In genomic region chr5:143093452-143094086, GRCh38 we compare ENCODE assay signal across 14 cellular contexts.
DNase-seq lines count a peak whose midpoint lies in the region; ATAC-seq and TF ChIP-seq lines count a peak whose summit lies in the region.
"Had no signal": no experiment of that assay in that cellular context is flagged by ENCODE, and none has a peak within 500 bp of the region (broad histone marks: within the 10 kb centered on the region; RNA-seq: fewer than 3 reads in every experiment).

No MANE protein-coding gene starts in this region.

- H3K9me3 ChIP-seq in iPS-18a (ENCODE audit: control insufficient read depth, low read depth, low read length) = no peaks in the 10 kb centered on the region
- H3K9me3 ChIP-seq: transverse colon had no signal

- H3K36me3 Mint-ChIP-seq in activated T-cell treated with anti-CD3 and anti-CD28 coated beads, Interleukin-2, amount 50 U/mL, for 72 hours (ENCODE audit: insufficient read depth in 2 of 2) = peaks cover 0 to 4% of the 10 kb centered on the region in 2 donors
- peaks cover 5% of the 10 kb centered on the region for H3K36me3 Mint-ChIP-seq in activated T-cell treated with anti-CD3 and anti-CD28 coated beads, Interleukin-2, amount 50 U/mL, for 4 hours (ENCODE audit: insufficient read depth)
- H3K36me3 Mint-ChIP-seq in activated naive CD8-positive, alpha-beta T cell = peaks cover 18% of the 10 kb centered on the region

- no peaks in the 10 kb centered on the region for H3K27me3 ChIP-seq in iPS-18a (ENCODE audit: control insufficient read depth, insufficient read depth, low read length)
- H3K27me3 ChIP-seq: transverse colon had no signal

- H3K36me3 ChIP-seq in iPS-18a (ENCODE audit: control insufficient read depth, low read depth, low read length) = no peaks in the 10 kb centered on the region
- H3K36me3 ChIP-seq: transverse colon had no signal

- peak overlapping the region; percentile 31 to 69 for H3K4me3 Mint-ChIP-seq in activated T-cell treated with anti-CD3 and anti-CD28 coated beads, Interleukin-2, amount 50 U/mL, for 72 hours
- H3K4me3 Mint-ChIP-seq in activated T-cell treated with anti-CD3 and anti-CD28 coated beads, Interleukin-2, amount 50 U/mL, for 4 hours = no peak overlapping the region
- H3K4me3 Mint-ChIP-seq in activated naive CD8-positive, alpha-beta T cell = no peak overlapping the region
- peak overlapping the region in 1 of 2 donors; percentile 78 for H3K4me3 Mint-ChIP-seq in stimulated activated naive CD8-positive, alpha-beta T cell treated with anti-CD3 and anti-CD28 coated beads, Interleukin-15, amount 100 ng/mL, for 72 hours
- H3K4me3 Mint-ChIP-seq: neural crest cell had no signal

- H3K9ac ChIP-seq in iPS-18a (ENCODE audit: low read length) = no peak overlapping the region

- H3K27ac Mint-ChIP-seq in activated T-cell treated with anti-CD3 and anti-CD28 coated beads, Interleukin-2, amount 50 U/mL, for 72 hours = peak overlapping the region; percentile 24
- peak overlapping the region; percentile 75 for H3K27ac Mint-ChIP-seq in activated naive CD8-positive, alpha-beta T cell
- H3K27ac Mint-ChIP-seq in stimulated activated naive CD8-positive, alpha-beta T cell treated with anti-CD3 and anti-CD28 coated beads, Interleukin-15, amount 100 ng/mL, for 72 hours = peak overlapping the region; percentile 83 to 96

- H3K27me3 Mint-ChIP-seq in activated T-cell treated with anti-CD3 and anti-CD28 coated beads, Interleukin-2, amount 50 U/mL, for 72 hours (ENCODE audit: low read depth) = no peaks in the 10 kb centered on the region
- H3K27me3 Mint-ChIP-seq in activated T-cell treated with anti-CD3 and anti-CD28 coated beads, Interleukin-2, amount 50 U/mL, for 4 hours (ENCODE audit: low read depth) = no peaks in the 10 kb centered on the region
- H3K27me3 Mint-ChIP-seq in activated naive CD8-positive, alpha-beta T cell = no peaks in the 10 kb centered on the region
- no peaks in the 10 kb centered on the region for H3K27me3 Mint-ChIP-seq in stimulated activated naive CD8-positive, alpha-beta T cell treated with anti-CD3 and anti-CD28 coated beads, Interleukin-15, amount 100 ng/mL, for 72 hours

- DNase-seq in activated T-cell treated with anti-CD3 and anti-CD28 coated beads, Interleukin-2, amount 50 U/mL, for 72 hours = peak in 1 of 2 donors; percentile 27
- no peak for DNase-seq in activated T-cell treated with anti-CD3 and anti-CD28 coated beads, Interleukin-2, amount 50 U/mL, for 4 hours
- DNase-seq in stimulated activated naive CD8-positive, alpha-beta T cell treated with anti-CD3 and anti-CD28 coated beads, Interleukin-15, amount 100 ng/mL, for 72 hours = no peak
- no peak for DNase-seq in SIG-M5 treated with dmso at 0.1 percent for 504 hours (lab: John Stamatoyannopoulos, UW; ENCODE audit: unreplicated experiment)
- DNase-seq in occipital lobe (lab: John Stamatoyannopoulos, UW) = no peak
- DNase-seq in RWPE1 (ENCODE audit: low spot score) = no peak
- DNase-seq: amniotic stem cell, KBM-7, NCI-H1417 treated with DMSO at 0.1 percent for 48 hours, NCI-H69, transverse colon had no signal

- H3K27ac ChIP-seq in iPS-18a (ENCODE audit: low read length) (no peak overlapping the region), RWPE1 (no peak overlapping the region)
- H3K27ac ChIP-seq: transverse colon had no signal

- CTCF ChIA-PET in RWPE1 (lab: Yijun Ruan, JAX) = interaction anchor here (0.6 kb wide), 1 partner anchor 9 kb away, joined by 3 read pairs; no protein-coding TSS in a partner anchor

- POLR2A ChIA-PET in RWPE1 (lab: Yijun Ruan, JAX; ENCODE audit: low non-redundant PET) = no interaction called here

- no peak for TF ChIP-seq CTCF in RWPE1 (conservative IDR thresholded peaks at IDR 0.05; ENCODE audit: low read depth)

- peak in 1 of 2 donors; percentile 34 for ATAC-seq in activated T-cell treated with anti-CD3 and anti-CD28 coated beads, Interleukin-2, amount 50 U/mL, for 72 hours (replicated peaks in 1 of 2)
- ATAC-seq in activated T-cell treated with anti-CD3 and anti-CD28 coated beads, Interleukin-2, amount 50 U/mL, for 4 hours = no peak
- no peak for ATAC-seq in stimulated activated naive CD8-positive, alpha-beta T cell treated with anti-CD3 and anti-CD28 coated beads, Interleukin-15, amount 100 ng/mL, for 72 hours

- H3K4me1 ChIP-seq in iPS-18a (ENCODE audit: control insufficient read depth, low read depth, low read length) = peaks cover 37% of the 10 kb centered on the region

- no peaks in the 10 kb centered on the region for H3K9me3 Mint-ChIP-seq in activated T-cell treated with anti-CD3 and anti-CD28 coated beads, Interleukin-2, amount 50 U/mL, for 72 hours
- H3K9me3 Mint-ChIP-seq in activated T-cell treated with anti-CD3 and anti-CD28 coated beads, Interleukin-2, amount 50 U/mL, for 4 hours = no peaks in the 10 kb centered on the region
- no peaks in the 10 kb centered on the region for H3K9me3 Mint-ChIP-seq in activated naive CD8-positive, alpha-beta T cell (ENCODE audit: low read depth)
- no peaks in the 10 kb centered on the region for H3K9me3 Mint-ChIP-seq in stimulated activated naive CD8-positive, alpha-beta T cell treated with anti-CD3 and anti-CD28 coated beads, Interleukin-15, amount 100 ng/mL, for 72 hours

- peak overlapping the region; percentile 41 for H3K4me3 ChIP-seq in iPS-18a (ENCODE audit: low read length)

- H3K4me1 Mint-ChIP-seq in activated T-cell treated with anti-CD3 and anti-CD28 coated beads, Interleukin-2, amount 50 U/mL, for 72 hours (ENCODE audit: low read depth) = peaks cover 39% of the 10 kb centered on the region
- peaks cover 16% of the 10 kb centered on the region for H3K4me1 Mint-ChIP-seq in activated T-cell treated with anti-CD3 and anti-CD28 coated beads, Interleukin-2, amount 50 U/mL, for 4 hours (ENCODE audit: low read depth)
- peaks cover 18% of the 10 kb centered on the region for H3K4me1 Mint-ChIP-seq in activated naive CD8-positive, alpha-beta T cell (ENCODE audit: low read depth)
- peaks cover 20% of the 10 kb centered on the region for H3K4me1 Mint-ChIP-seq in stimulated activated naive CD8-positive, alpha-beta T cell treated with anti-CD3 and anti-CD28 coated beads, Interleukin-15, amount 100 ng/mL, for 72 hours

Comparison
In these comparisons a context has a peak if more than half of its experiments do, and no peak if none do; other contexts are left out.
1. H3K4me3 Mint-ChIP-seq: peak in activated T-cell treated with anti-CD3 and anti-CD28 coated beads, Interleukin-2, amount 50 U/mL, for 72 hours (2 of 2); none in activated T-cell treated with anti-CD3 and anti-CD28 coated beads, Interleukin-2, amount 50 U/mL, for 4 hours (single experiment) and activated naive CD8-positive, alpha-beta T cell (single experiment).
2. H3K27ac Mint-ChIP-seq: peak in every context shown above with its lines; median percentile 90 in stimulated activated naive CD8-positive, alpha-beta T cell treated with anti-CD3 and anti-CD28 coated beads, Interleukin-15, amount 100 ng/mL, for 72 hours; 75 in activated naive CD8-positive, alpha-beta T cell; 24 in activated T-cell treated with anti-CD3 and anti-CD28 coated beads, Interleukin-2, amount 50 U/mL, for 72 hours.